Comparison of ENCODE assay signal across 24 cellular contexts in the genomic region with DNA sequence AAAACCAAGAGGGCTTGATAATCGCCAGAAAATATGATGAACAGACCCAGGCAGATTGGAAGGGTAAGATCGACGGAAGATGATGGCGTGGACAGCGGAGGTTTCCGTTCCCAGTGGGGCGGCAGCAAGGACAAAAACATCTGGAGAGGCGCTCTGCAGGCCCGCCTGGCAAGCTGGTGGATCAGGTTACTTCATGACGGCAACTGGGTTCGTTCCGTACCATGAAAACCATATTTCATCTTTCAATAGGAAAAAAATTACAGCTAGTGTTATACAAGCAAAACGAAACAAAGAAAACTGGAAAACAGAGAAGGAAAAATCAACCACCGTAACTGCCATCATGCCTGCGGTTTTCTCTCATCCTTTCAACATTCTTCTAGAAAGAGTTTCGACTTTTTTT.
DNase-seq lines count a peak whose midpoint lies in the region; ATAC-seq and TF ChIP-seq lines count a peak whose summit lies in the region.
"Had no signal": no experiment of that assay in that cellular context is flagged by ENCODE, and none has a peak within 500 bp of the region (broad histone marks: within the 10 kb centered on the region; RNA-seq: fewer than 3 reads in every experiment).

No MANE protein-coding gene starts in this region.

- 0 out of 2 replicates have a peak, but pooled peaks cover 5% of the 10 kb centered on the region for H3K36me3 Mint-ChIP-seq in HFFc6 (ENCODE audit: low read depth)
- H3K36me3 Mint-ChIP-seq: natural killer cell treated with Interleukin-12 subunit alpha and Interleukin-12 subunit beta and Interleukin-15 and Interleukin-18, amount 100 ng/mL, for 72 hours had no signal

- H3K4me3 ChIP-seq in MG63, result no peak overlapping the region
- H3K4me3 ChIP-seq: adrenal gland, left ventricle myocardium inferior, SJSA1, transverse colon had no signal

- H3K4me3 Mint-ChIP-seq in HFFc6, result peak overlapping the region; percentile 75
- H3K4me3 Mint-ChIP-seq: activated T-cell treated with anti-CD3 and anti-CD28 coated beads, Interleukin-2, amount 50 U/mL, for 24 hours; mesothelial cell of epicardium; natural killer cell treated with Interleukin-12 subunit alpha and Interleukin-12 subunit beta and Interleukin-15 and Interleukin-18, amount 100 ng/mL, for 72 hours; T-helper 1 cell treated with Interleukin-12 subunit alpha and Interleukin-12 subunit beta and Interleukin-4 antibody, amounts not matched to agents 30 μg/mL and 1 μg/mL, for 36 hours had no signal

- peak; percentile 77 for DNase-seq in AG09319 (ENCODE audit: extremely low read depth, low read depth)
- no peak for DNase-seq in HFFc6
- DNase-seq in dedifferentiated amniotic fluid mesenchymal stem cell (ENCODE audit: extremely low spot score), result peak; percentile 82
- DNase-seq in sciatic nerve (ENCODE audit: low spot score), result no peak
- DNase-seq in SW480 (ENCODE audit: low spot score), result no peak
- no peak for DNase-seq in MG63
- DNase-seq: activated CD4-positive, alpha-beta T cell treated with anti-CD3 and anti-CD28 coated beads for 4 hours; activated T-cell treated with anti-CD3 and anti-CD28 coated beads, Interleukin-2, amount 50 U/mL, for 24 hours; adrenal gland; C1 segment of cervical spinal cord; DND-41; effector CD8-positive, alpha-beta T cell; erythroblast; left ventricle myocardium inferior; NCI-H1436; NCI-H526 treated with DMSO at 0.1 percent for 48 hours; transverse colon had no signal

- H3K27me3 Mint-ChIP-seq in HFFc6 (ENCODE audit: insufficient read depth), result no peaks in the 10 kb centered on the region
- H3K27me3 Mint-ChIP-seq: activated T-cell treated with anti-CD3 and anti-CD28 coated beads, Interleukin-2, amount 50 U/mL, for 24 hours; natural killer cell treated with Interleukin-12 subunit alpha and Interleukin-12 subunit beta and Interleukin-15 and Interleukin-18, amount 100 ng/mL, for 72 hours had no signal

- no peaks in the 10 kb centered on the region for H3K9me3 ChIP-seq in MG63
- H3K9me3 ChIP-seq: adrenal gland, left ventricle myocardium inferior, SJSA1, transverse colon had no signal

- no peak for TF ChIP-seq CTCF in AG09319 (IDR thresholded peaks at IDR 0.05; ENCODE audit: low read depth, low read length)
- no peak for TF ChIP-seq CTCF in HFFc6 (IDR thresholded peaks at IDR 0.05)

- H3K27ac Mint-ChIP-seq in HFFc6, result peak overlapping the region; percentile 77
- H3K27ac Mint-ChIP-seq: activated T-cell treated with anti-CD3 and anti-CD28 coated beads, Interleukin-2, amount 50 U/mL, for 24 hours; mesothelial cell of epicardium; natural killer cell treated with Interleukin-12 subunit alpha and Interleukin-12 subunit beta and Interleukin-15 and Interleukin-18, amount 100 ng/mL, for 72 hours; T-helper 1 cell treated with Interleukin-12 subunit alpha and Interleukin-12 subunit beta and Interleukin-4 antibody, amounts not matched to agents 30 μg/mL and 1 μg/mL, for 36 hours had no signal

- intact Hi-C loops in sciatic nerve (cut with DNase I), result no loop called here

- no peaks in the 10 kb centered on the region for H3K36me3 ChIP-seq in MG63
- H3K36me3 ChIP-seq: adrenal gland, SJSA1, transverse colon had no signal

- no peaks in the 10 kb centered on the region for H3K27me3 ChIP-seq in MG63
- H3K27me3 ChIP-seq: adrenal gland, SJSA1, transverse colon had no signal

- no peaks in the 10 kb centered on the region for H3K9me3 Mint-ChIP-seq in HFFc6
- H3K9me3 Mint-ChIP-seq: activated T-cell treated with anti-CD3 and anti-CD28 coated beads, Interleukin-2, amount 50 U/mL, for 24 hours; mesothelial cell of epicardium; natural killer cell treated with Interleukin-12 subunit alpha and Interleukin-12 subunit beta and Interleukin-15 and Interleukin-18, amount 100 ng/mL, for 72 hours; T-helper 1 cell treated with Interleukin-12 subunit alpha and Interleukin-12 subunit beta and Interleukin-4 antibody, amounts not matched to agents 30 μg/mL and 1 μg/mL, for 36 hours had no signal

- ATAC-seq in sciatic nerve (peak; percentile 41), GM21515 (IDR thresholded peaks at IDR 0.05; ENCODE audit: unreplicated experiment) (no peak)
- no peak for ATAC-seq in activated CD4-positive, CD25-positive, alpha-beta regulatory T cell treated with anti-CD3 and anti-CD28 coated beads, Interleukin-2, amount 50 U/mL, for 24 hours
- ATAC-seq: natural killer cell treated with Interleukin-12 subunit alpha and Interleukin-12 subunit beta and Interleukin-15 and Interleukin-18, amount 100 ng/mL, for 72 hours; right cardiac atrium had no signal

- H3K4me1 Mint-ChIP-seq in HFFc6 (ENCODE audit: low read depth), result peaks cover 21% of the 10 kb centered on the region

Comparison
In these comparisons a context has a peak if more than half of its experiments do, and no peak if none do; other contexts are left out.
1. DNase-seq: peak in AG09319 (single experiment) and dedifferentiated amniotic fluid mesenchymal stem cell (single experiment); none in HFFc6 (single experiment), sciatic nerve (single experiment), SW480 (single experiment) and MG63 (single experiment).